17 cellular contexts compared by ENCODE assay signal in the genomic region with DNA sequence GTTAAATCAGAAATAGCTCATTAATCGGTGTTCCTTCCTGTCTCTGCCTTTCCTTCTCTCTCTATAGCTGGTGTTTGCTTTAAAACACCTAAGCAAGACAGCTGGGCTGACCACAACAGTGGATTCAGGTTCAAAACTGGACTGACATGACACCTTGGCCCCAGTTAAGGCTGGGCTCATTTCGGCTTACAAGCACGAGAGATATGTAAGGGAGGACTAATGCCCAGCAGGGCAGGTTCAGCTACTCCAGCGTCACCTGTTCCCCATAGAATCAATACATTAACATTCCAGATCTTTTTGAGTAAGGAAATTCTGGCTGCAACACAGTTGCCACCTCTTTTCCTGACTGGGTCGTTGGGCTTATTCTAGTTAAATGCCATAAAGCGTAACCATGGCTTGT.
DNase-seq lines count a peak whose midpoint lies in the region; ATAC-seq, FAIRE-seq and TF ChIP-seq lines count a peak whose summit lies in the region.
"Had no signal": no experiment of that assay in that cellular context is flagged by ENCODE, and none has a peak within 500 bp of the region (broad histone marks: within the 10 kb centered on the region; RNA-seq: fewer than 3 reads in every experiment).

No MANE protein-coding gene starts in this region.

- H3K4me1 ChIP-seq in HUES64 (ENCODE audit: insufficient read depth, low read length) (peaks cover 31% of the 10 kb centered on the region), PC-3 (ENCODE audit: insufficient read depth, low read length) (no peaks in the 10 kb centered on the region), osteoblast (ENCODE audit: insufficient read depth, low read length) (no peaks in the 10 kb centered on the region)
- H3K4me1 ChIP-seq: Peyer's patch had no signal

- no peaks in the 10 kb centered on the region for H3K27me3 ChIP-seq in HUES64 (ENCODE audit: insufficient read depth, low read length)
- peaks cover 3% of the 10 kb centered on the region; the same call in 1 of the 2 replicates for H3K27me3 ChIP-seq in PC-3 (ENCODE audit: low read length)
- no peaks in the 10 kb centered on the region for H3K27me3 ChIP-seq in osteoblast (ENCODE audit: insufficient read depth, low read length)
- H3K27me3 ChIP-seq: Peyer's patch had no signal

- H3K4me2 ChIP-seq in PC-3 (ENCODE audit: low read length) = no peak overlapping the region
- no peak overlapping the region for H3K4me2 ChIP-seq in osteoblast (ENCODE audit: insufficient read depth, low read length)

- no TSS peak for BruUV-seq in PC-3 (replicated peaks; lab: Mats Ljungman, UMichigan)

- peak; percentile 33; the same call in 1 of the 2 replicates for ATAC-seq in PC-3
- ATAC-seq: Right ventricle myocardium inferior had no signal

- TF ChIP-seq CTCF in PC-3 (conservative IDR thresholded peaks at IDR 0.05; ENCODE audit: low read depth, low read length) = no peak
- no peak for TF ChIP-seq CTCF in nephron progenitor cell (IDR thresholded peaks at IDR 0.05)
- no peak for TF ChIP-seq CTCF in osteoblast (IDR thresholded peaks at IDR 0.05; ENCODE audit: extremely low read depth, low read depth, low read length)

- no peaks in the 10 kb centered on the region for H3K36me3 Mint-ChIP-seq in nephron progenitor cell (ENCODE audit: low read depth)

- CTCF ChIA-PET in PC-3 (lab: Charles Lee) = no interaction called here

- H4K20me1 ChIP-seq in PC-3 (ENCODE audit: low read length) = no peaks in the 10 kb centered on the region
- H4K20me1 ChIP-seq in osteoblast (ENCODE audit: insufficient read depth, low read length) = no peaks in the 10 kb centered on the region

- H3K9ac ChIP-seq in HUES64 (ENCODE audit: low read depth, low read length) (no peak overlapping the region), PC-3 (ENCODE audit: low read length) (no peak overlapping the region)

- no peaks in the 10 kb centered on the region for H3K27me3 Mint-ChIP-seq in nephron progenitor cell (ENCODE audit: low read depth, poor library complexity)

- H3K4me3 Mint-ChIP-seq in nephron progenitor cell = no peak overlapping the region
- H3K4me3 Mint-ChIP-seq: H9 had no signal

- intact Hi-C loops in PC-3 (cut with micrococcal nuclease) = no loop called here

- no peak for TF ChIP-seq POLR2A in H54 (IDR thresholded peaks at IDR 0.05; ENCODE audit: low read depth, low read length)

- no peaks in the 10 kb centered on the region for H3K9me3 Mint-ChIP-seq in nephron progenitor cell
- H3K9me3 Mint-ChIP-seq: H9 had no signal

- H3K27ac ChIP-seq in HUES64 (ENCODE audit: low read depth, low read length) = peak overlapping the region; percentile 24
- H3K27ac ChIP-seq in PC-3 (ENCODE audit: low read length) = no peak overlapping the region
- no peak overlapping the region for H3K27ac ChIP-seq in osteoblast (ENCODE audit: low read depth, low read length)
- H3K27ac ChIP-seq: C4-2B, Peyer's patch had no signal

- peak overlapping the region; percentile 53 for H3K27ac Mint-ChIP-seq in nephron progenitor cell

- WGBS in HUES64 = 85% methylated on average over 6 of the region's 6 CpGs

- H3K4me3 ChIP-seq in HUES64 (ENCODE audit: low read length) (no peak overlapping the region), PC-3 (ENCODE audit: low read length) (no peak overlapping the region), osteoblast (ENCODE audit: insufficient read depth, low read length) (no peak overlapping the region)
- H3K4me3 ChIP-seq: Peyer's patch had no signal

- peaks cover 27% of the 10 kb centered on the region for H3K4me1 Mint-ChIP-seq in nephron progenitor cell

- POLR2A ChIA-PET in PC-3 (lab: Charles Lee; ENCODE audit: unreplicated experiment) = no interaction called here

- H3K79me2 ChIP-seq in PC-3 (ENCODE audit: low read length) (no peaks in the 10 kb centered on the region), osteoblast (ENCODE audit: insufficient read depth, low read length) (no peaks in the 10 kb centered on the region)

- no peaks in the 10 kb centered on the region for H3F3A ChIP-seq in PC-3 (ENCODE audit: low read length, unreplicated experiment)

- H3K36me3 ChIP-seq in HUES64 (ENCODE audit: insufficient read depth, low read length) (no peaks in the 10 kb centered on the region), PC-3 (ENCODE audit: low read depth, low read length) (no peaks in the 10 kb centered on the region), osteoblast (ENCODE audit: insufficient read depth, low read length) (no peaks in the 10 kb centered on the region)
- H3K36me3 ChIP-seq: Peyer's patch had no signal

- H2AFZ ChIP-seq in PC-3 (ENCODE audit: low read length) = no peak overlapping the region
- no peak overlapping the region for H2AFZ ChIP-seq in osteoblast (ENCODE audit: low read length)

- DNase-seq in DMS153 (lab: John Stamatoyannopoulos, UW) = peak; percentile 74
- DNase-seq in PC-3 = peak; percentile 1
- DNase-seq in nephron progenitor cell = no peak
- DNase-seq in osteoblast (ENCODE audit: insufficient read length, low spot score, missing footprints) = no peak
- no peak for DNase-seq in H54 (ENCODE audit: insufficient read length, low spot score)
- no peak for DNase-seq in activated effector memory CD4-positive, alpha-beta T cell treated with Interleukin-2 at 50 U/mL for 16 hours
- DNase-seq in NCI-H345 treated with DMSO at 0.1 percent for 48 hours (lab: John Stamatoyannopoulos, UW; ENCODE audit: unreplicated experiment) = no peak
- DNase-seq: DMS53, H9, KG1, NCI-H1436, NCI-H2107, NCI-H446, Peyer's patch had no signal

- H3K9me3 ChIP-seq in HUES64 (ENCODE audit: insufficient read depth, low read depth, low read length) (no peaks in the 10 kb centered on the region), PC-3 (ENCODE audit: low read length) (no peaks in the 10 kb centered on the region), osteoblast (ENCODE audit: low read depth, low read length) (no peaks in the 10 kb centered on the region)
- H3K9me3 ChIP-seq: Peyer's patch had no signal

- H3K9me2 ChIP-seq in PC-3 (replicated peaks; ENCODE audit: low read length) = no peaks in the 10 kb centered on the region

- FAIRE-seq in H54 (lab: Jason Lieb, UNC) = no peak

Comparison
In these comparisons a context has a peak if more than half of its experiments do, and no peak if none do; other contexts are left out.
1. DNase-seq: peak in DMS153 (single experiment) and PC-3 (single experiment); none in nephron progenitor cell (single experiment), osteoblast (single experiment), H54 (single experiment), activated effector memory CD4-positive, alpha-beta T cell treated with Interleukin-2 at 50 U/mL for 16 hours (single experiment) and NCI-H345 treated with DMSO at 0.1 percent for 48 hours (single experiment).